In genomic region chr1:157626099-157626498, GRCh38 we compare ENCODE assay signal across 8 cellular contexts. TPM values are rescaled to one million over a fixed set of nuclear protein-coding genes. Genes with fewer than 3 reads are reported as not detected.
DNase-seq lines count a peak whose midpoint lies in the region; ATAC-seq and TF ChIP-seq lines count a peak whose summit lies in the region.

No MANE protein-coding gene starts in this region.

- POLR2A ChIA-PET in activated B cell treated with CpG ODN at 0.5 μM for 24 hours (lab: Charles Lee) = interaction anchor here (1.0 kb wide), 1 partner anchor 46 kb away, joined by 4 read pairs; no protein-coding TSS in a partner anchor

- DNase-seq in activated naive CD4-positive, alpha-beta T cell treated with anti-CD3 and anti-CD28 coated beads, Interleukin-2, amount 10 ng/mL, durations not matched to agents 7 days and 5 days = peak; percentile 35
- no peak for DNase-seq in activated naive CD4-positive, alpha-beta T cell treated with anti-CD3 and anti-CD28 coated beads, Interleukin-2, amount 50 U/mL, for 16 hours
- DNase-seq in activated B cell treated with CpG ODN at 0.5 μM for 24 hours (peak; percentile 36), Right ventricle myocardium superior (no peak), NCI-H2081 treated with DMSO at 0.1 percent for 48 hours (lab: John Stamatoyannopoulos, UW) (no peak)
- DNase-seq in stimulated activated naive B cell treated with anti-CD40 and anti-IgM and Interleukin-4, amounts not matched to agents 10 μg/mL and 1 μg/mL and 100 μg/mL, for 72 hours = peak; percentile 34

- no peak overlapping the region for H3K27ac Mint-ChIP-seq in activated naive CD4-positive, alpha-beta T cell treated with anti-CD3 and anti-CD28 coated beads, Interleukin-2, amount 10 ng/mL, durations not matched to agents 7 days and 5 days
- no peak overlapping the region for H3K27ac Mint-ChIP-seq in activated B cell treated with CpG ODN at 0.5 μM for 24 hours
- H3K27ac Mint-ChIP-seq in stimulated activated naive B cell treated with anti-CD40 and anti-IgM and Interleukin-4, amounts not matched to agents 10 μg/mL and 1 μg/mL and 100 μg/mL, for 72 hours = no peak overlapping the region

- H3K4me1 Mint-ChIP-seq in activated naive CD4-positive, alpha-beta T cell treated with anti-CD3 and anti-CD28 coated beads, Interleukin-2, amount 10 ng/mL, durations not matched to agents 7 days and 5 days = no peaks in the 10 kb centered on the region
- peaks cover 16% of the 10 kb centered on the region for H3K4me1 Mint-ChIP-seq in activated B cell treated with CpG ODN at 0.5 μM for 24 hours
- H3K4me1 Mint-ChIP-seq in stimulated activated naive B cell treated with anti-CD40 and anti-IgM and Interleukin-4, amounts not matched to agents 10 μg/mL and 1 μg/mL and 100 μg/mL, for 72 hours = peaks cover 14 to 21% of the 10 kb centered on the region in 2 donors

- intact Hi-C loops in activated B cell treated with CpG ODN at 0.5 μM for 24 hours (cut with micrococcal nuclease) = loop anchor here (1.0 to 2.0 kb wide), 4 partner anchors 27 to 323 kb away; no protein-coding TSS in a partner anchor
- intact Hi-C loops in Right ventricle myocardium superior (cut with DNase I) = no loop called here

- H3K4me3 Mint-ChIP-seq in activated naive CD4-positive, alpha-beta T cell treated with anti-CD3 and anti-CD28 coated beads, Interleukin-2, amount 10 ng/mL, durations not matched to agents 7 days and 5 days = no peak overlapping the region
- no peak overlapping the region for H3K4me3 Mint-ChIP-seq in activated B cell treated with CpG ODN at 0.5 μM for 24 hours
- no peak overlapping the region for H3K4me3 Mint-ChIP-seq in stimulated activated naive B cell treated with anti-CD40 and anti-IgM and Interleukin-4, amounts not matched to agents 10 μg/mL and 1 μg/mL and 100 μg/mL, for 72 hours

- peaks cover 5% of the 10 kb centered on the region for H3K27me3 Mint-ChIP-seq in activated naive CD4-positive, alpha-beta T cell treated with anti-CD3 and anti-CD28 coated beads, Interleukin-2, amount 10 ng/mL, durations not matched to agents 7 days and 5 days
- no peaks in the 10 kb centered on the region for H3K27me3 Mint-ChIP-seq in activated B cell treated with CpG ODN at 0.5 μM for 24 hours
- peaks cover 5 to 11% of the 10 kb centered on the region in 2 donors for H3K27me3 Mint-ChIP-seq in stimulated activated naive B cell treated with anti-CD40 and anti-IgM and Interleukin-4, amounts not matched to agents 10 μg/mL and 1 μg/mL and 100 μg/mL, for 72 hours

- CTCF ChIA-PET in activated naive CD4-positive, alpha-beta T cell treated with anti-CD3 and anti-CD28 coated beads, Interleukin-2, amount 10 ng/mL, durations not matched to agents 7 days and 5 days (lab: Charles Lee) = no interaction called here
- CTCF ChIA-PET in activated B cell treated with CpG ODN at 0.5 μM for 24 hours (lab: Charles Lee) = interaction anchor here (0.7 to 4.2 kb wide), 9 partner anchors 13 to 236 kb away, joined by 3 to 70 read pairs (median 4); no protein-coding TSS in a partner anchor

- H3K36me3 Mint-ChIP-seq in activated naive CD4-positive, alpha-beta T cell treated with anti-CD3 and anti-CD28 coated beads, Interleukin-2, amount 10 ng/mL, durations not matched to agents 7 days and 5 days = no peaks in the 10 kb centered on the region
- H3K36me3 Mint-ChIP-seq in activated B cell treated with CpG ODN at 0.5 μM for 24 hours (ENCODE audit: low read depth) = no peaks in the 10 kb centered on the region
- no peaks in the 10 kb centered on the region for H3K36me3 Mint-ChIP-seq in stimulated activated naive B cell treated with anti-CD40 and anti-IgM and Interleukin-4, amounts not matched to agents 10 μg/mL and 1 μg/mL and 100 μg/mL, for 72 hours

- H3K9me3 Mint-ChIP-seq in activated naive CD4-positive, alpha-beta T cell treated with anti-CD3 and anti-CD28 coated beads, Interleukin-2, amount 10 ng/mL, durations not matched to agents 7 days and 5 days = no peaks in the 10 kb centered on the region
- no peaks in the 10 kb centered on the region for H3K9me3 Mint-ChIP-seq in activated B cell treated with CpG ODN at 0.5 μM for 24 hours
- no peaks in the 10 kb centered on the region for H3K9me3 Mint-ChIP-seq in stimulated activated naive B cell treated with anti-CD40 and anti-IgM and Interleukin-4, amounts not matched to agents 10 μg/mL and 1 μg/mL and 100 μg/mL, for 72 hours

- ATAC-seq in HG02852 (IDR thresholded peaks at IDR 0.05; ENCODE audit: unreplicated experiment) (peak; percentile 79), activated B cell treated with CpG ODN at 0.5 μM for 24 hours (ENCODE audit: low read depth) (peak; percentile 78), Right ventricle myocardium superior (ENCODE audit: poor library complexity) (no peak), HG02623 (IDR thresholded peaks at IDR 0.05; ENCODE audit: unreplicated experiment) (no peak)
- ATAC-seq in stimulated activated naive B cell treated with anti-CD40 and anti-IgM and Interleukin-4, amounts not matched to agents 10 μg/mL and 1 μg/mL and 100 μg/mL, for 72 hours (replicated peaks) = peak; percentile 84 to 96

- peak; percentile 47 for TF ChIP-seq CTCF in activated B cell treated with CpG ODN at 0.5 μM for 24 hours (IDR thresholded peaks at IDR 0.05)

RNA-seq across cellular contexts. Expression of gene FCRL4, which starts 28.2 kb away (rescaled TPM):
- total RNA-seq in activated B cell treated with CpG ODN at 0.5 μM for 24 hours (6.3 and 6.7 TPM in 2 replicates), Right ventricle myocardium superior (not detected)

Comparison
In these comparisons a context has a peak if more than half of its experiments do, and no peak if none do; other contexts are left out.
1. DNase-seq: peak in activated naive CD4-positive, alpha-beta T cell treated with anti-CD3 and anti-CD28 coated beads, Interleukin-2, amount 10 ng/mL, durations not matched to agents 7 days and 5 days (single experiment), activated B cell treated with CpG ODN at 0.5 μM for 24 hours (single experiment) and stimulated activated naive B cell treated with anti-CD40 and anti-IgM and Interleukin-4, amounts not matched to agents 10 μg/mL and 1 μg/mL and 100 μg/mL, for 72 hours (single experiment); none in activated naive CD4-positive, alpha-beta T cell treated with anti-CD3 and anti-CD28 coated beads, Interleukin-2, amount 50 U/mL, for 16 hours (single experiment), Right ventricle myocardium superior (single experiment) and NCI-H2081 treated with DMSO at 0.1 percent for 48 hours (single experiment).
2. ATAC-seq: peak in HG02852 (single experiment), activated B cell treated with CpG ODN at 0.5 μM for 24 hours (single experiment) and stimulated activated naive B cell treated with anti-CD40 and anti-IgM and Interleukin-4, amounts not matched to agents 10 μg/mL and 1 μg/mL and 100 μg/mL, for 72 hours (2 of 2); none in Right ventricle myocardium superior (single experiment) and HG02623 (single experiment).